In genomic region chr6:24861934-24862333, GRCh38 we compare ENCODE assay signal across 11 cellular contexts.
DNase-seq lines count a peak whose midpoint lies in the region; ATAC-seq, FAIRE-seq and TF ChIP-seq lines count a peak whose summit lies in the region.
"Had no signal": no experiment of that assay in that cellular context is flagged by ENCODE, and none has a peak within 500 bp of the region (broad histone marks: within the 10 kb centered on the region; RNA-seq: fewer than 3 reads in every experiment).

No MANE protein-coding gene starts in this region.

- peaks cover 58 to 80% of the 10 kb centered on the region in 2 donors for H3K4me1 Mint-ChIP-seq in effector memory CD8-positive, alpha-beta T cell (ENCODE audit: low read depth in 2 of 2)

- ATAC-seq in GM21360 (IDR thresholded peaks at IDR 0.05; ENCODE audit: unreplicated experiment) = peak; percentile 61
- ATAC-seq in HG03378 (IDR thresholded peaks at IDR 0.05; ENCODE audit: unreplicated experiment) = peak; percentile 88
- no peak for ATAC-seq in effector memory CD8-positive, alpha-beta T cell (replicated peaks)
- ATAC-seq in left colon = no peak
- ATAC-seq: psoas muscle had no signal

- 81 to 92% methylated on average over 2 of the region's 2 CpGs for WGBS in tibial nerve, 2 donors

- intact Hi-C loops in left colon (cut with DNase I, micrococcal nuclease) = no loop called here

- H3K27ac ChIP-seq in tibial nerve = no peak overlapping the region
- H3K27ac ChIP-seq: psoas muscle had no signal

- no peaks in the 10 kb centered on the region for H3K27me3 Mint-ChIP-seq in effector memory CD8-positive, alpha-beta T cell

- TF ChIP-seq CTCF in tibial nerve (IDR thresholded peaks at IDR 0.05) = no peak

- TF ChIP-seq POLR2A in tibial nerve (IDR thresholded peaks at IDR 0.05) = no peak

- DNase-seq in GM18507 (ENCODE audit: extremely low spot score, insufficient read length, low read depth) (peak; percentile 33), NCI-H1105 treated with DMSO at 0.1 percent for 48 hours (lab: John Stamatoyannopoulos, UW) (no peak), tibial nerve (ENCODE audit: low spot score in 2 of 2) (no peak), left colon (no peak), NCI-H187 (lab: John Stamatoyannopoulos, UW) (no peak)
- no peak for DNase-seq in effector memory CD8-positive, alpha-beta T cell
- DNase-seq: activated CD4-positive, alpha-beta T cell treated with anti-CD3 and anti-CD28 coated beads, Interleukin-2, amount 50 U/mL, for 1 hour; EL; psoas muscle had no signal

- H3K36me3 ChIP-seq in tibial nerve = peaks cover 0 to 17% (median 0%) of the 10 kb centered on the region in 3 donors

- no peak overlapping the region for H3K4me3 ChIP-seq in tibial nerve
- H3K4me3 ChIP-seq: psoas muscle had no signal

- peak overlapping the region; percentile 86 to 95 for H3K27ac Mint-ChIP-seq in effector memory CD8-positive, alpha-beta T cell

- H3K9me3 Mint-ChIP-seq in effector memory CD8-positive, alpha-beta T cell = no peaks in the 10 kb centered on the region

- no peaks in the 10 kb centered on the region for H3K27me3 ChIP-seq in tibial nerve

- H3K36me3 Mint-ChIP-seq in effector memory CD8-positive, alpha-beta T cell (ENCODE audit: insufficient read depth) = peaks cover 96% of the 10 kb centered on the region

- FAIRE-seq in GM18507 (lab: Jason Lieb, UNC) = peak; percentile 89

- peak overlapping the region; percentile 31 to 38 for H3K4me3 Mint-ChIP-seq in effector memory CD8-positive, alpha-beta T cell

- peaks cover 0 to 22% (median 6%) of the 10 kb centered on the region in 4 donors for H3K4me1 ChIP-seq in tibial nerve
- H3K4me1 ChIP-seq: psoas muscle had no signal

- H3K9me3 ChIP-seq in tibial nerve = no peaks in the 10 kb centered on the region
- H3K9me3 ChIP-seq: psoas muscle had no signal

- no peak for TF ChIP-seq EP300 in tibial nerve (IDR thresholded peaks at IDR 0.05)

Comparison
In these comparisons a context has a peak if more than half of its experiments do, and no peak if none do; other contexts are left out.
1. ATAC-seq: peak in GM21360 (single experiment) and HG03378 (single experiment); none in effector memory CD8-positive, alpha-beta T cell (single experiment) and left colon (single experiment).